1 cellular context compared by ENCODE assay signal in the genomic region with DNA sequence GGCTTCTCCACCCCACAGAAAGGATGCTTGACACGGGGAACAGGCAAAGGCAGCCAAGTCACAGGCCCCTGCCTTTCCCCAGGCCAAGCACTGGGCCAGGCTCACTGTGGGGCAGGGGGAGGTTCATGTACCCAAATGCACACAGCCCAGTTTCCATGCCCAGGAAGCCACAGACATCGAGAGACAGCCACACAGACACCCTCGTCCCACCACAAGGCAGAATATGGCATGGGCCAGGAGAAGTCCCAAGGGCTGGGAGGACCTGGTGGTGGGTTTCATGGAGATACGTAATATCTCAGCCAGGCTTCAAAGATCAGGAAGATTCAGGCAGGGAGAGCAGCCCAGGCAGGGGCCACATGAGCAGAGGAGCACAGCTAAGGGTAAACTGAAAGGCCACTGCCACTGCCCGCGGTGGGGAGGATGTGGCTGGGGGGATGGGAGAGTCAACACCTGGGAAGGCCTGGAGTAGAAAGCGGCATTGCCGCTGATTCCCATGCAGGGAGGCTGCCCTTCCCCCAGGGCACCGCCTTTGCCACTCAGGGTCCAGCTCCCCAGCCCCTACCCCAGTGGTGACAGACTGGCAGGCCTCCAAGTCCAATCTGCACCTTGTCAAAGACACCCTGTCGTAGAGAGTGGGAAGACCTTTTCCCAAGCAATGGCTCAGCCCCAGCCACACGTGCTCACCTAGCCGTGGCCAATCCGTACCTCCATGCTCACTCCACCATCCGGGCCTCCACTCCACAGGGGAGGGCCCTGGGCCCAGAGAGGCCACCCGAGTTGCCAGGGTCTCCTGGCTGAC.
A peak's percentile ranks its signal among the peaks of the same experiment; 100 is the strongest.
TF ChIP-seq lines count a peak whose summit lies in the region.

No MANE protein-coding gene starts in this region.

TF ChIP-seq in HepG2, 621 proteins besides CTCF, POLR2A, EP300 and RAD21 (continued from another document and continues in another):
- TF ChIP-seq, protein P1, sequence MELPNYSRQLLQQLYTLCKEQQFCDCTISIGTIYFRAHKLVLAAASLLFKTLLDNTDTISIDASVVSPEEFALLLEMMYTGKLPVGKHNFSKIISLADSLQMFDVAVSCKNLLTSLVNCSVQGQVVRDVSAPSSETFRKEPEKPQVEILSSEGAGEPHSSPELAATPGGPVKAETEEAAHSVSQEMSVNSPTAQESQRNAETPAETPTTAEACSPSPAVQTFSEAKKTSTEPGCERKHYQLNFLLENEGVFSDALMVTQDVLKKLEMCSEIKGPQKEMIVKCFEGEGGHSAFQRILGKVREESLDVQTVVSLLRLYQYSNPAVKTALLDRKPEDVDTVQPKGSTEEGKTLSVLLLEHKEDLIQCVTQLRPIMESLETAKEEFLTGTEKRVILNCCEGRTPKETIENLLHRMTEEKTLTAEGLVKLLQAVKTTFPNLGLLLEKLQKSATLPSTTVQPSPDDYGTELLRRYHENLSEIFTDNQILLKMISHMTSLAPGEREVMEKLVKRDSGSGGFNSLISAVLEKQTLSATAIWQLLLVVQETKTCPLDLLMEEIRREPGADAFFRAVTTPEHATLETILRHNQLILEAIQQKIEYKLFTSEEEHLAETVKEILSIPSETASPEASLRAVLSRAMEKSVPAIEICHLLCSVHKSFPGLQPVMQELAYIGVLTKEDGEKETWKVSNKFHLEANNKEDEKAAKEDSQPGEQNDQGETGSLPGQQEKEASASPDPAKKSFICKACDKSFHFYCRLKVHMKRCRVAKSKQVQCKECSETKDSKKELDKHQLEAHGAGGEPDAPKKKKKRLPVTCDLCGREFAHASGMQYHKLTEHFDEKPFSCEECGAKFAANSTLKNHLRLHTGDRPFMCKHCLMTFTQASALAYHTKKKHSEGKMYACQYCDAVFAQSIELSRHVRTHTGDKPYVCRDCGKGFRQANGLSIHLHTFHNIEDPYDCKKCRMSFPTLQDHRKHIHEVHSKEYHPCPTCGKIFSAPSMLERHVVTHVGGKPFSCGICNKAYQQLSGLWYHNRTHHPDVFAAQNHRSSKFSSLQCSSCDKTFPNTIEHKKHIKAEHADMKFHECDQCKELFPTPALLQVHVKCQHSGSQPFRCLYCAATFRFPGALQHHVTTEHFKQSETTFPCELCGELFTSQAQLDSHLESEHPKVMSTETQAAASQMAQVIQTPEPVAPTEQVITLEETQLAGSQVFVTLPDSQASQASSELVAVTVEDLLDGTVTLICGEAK (IDR thresholded peaks at IDR 0.05): no peak
- TF ChIP-seq, protein P1 (CRISPR knock-in tag; IDR thresholded peaks at IDR 0.05): 0 out of 2 replicates have a peak, but pooled peaks have one; percentile 32
- TF ChIP-seq, protein P2, sequence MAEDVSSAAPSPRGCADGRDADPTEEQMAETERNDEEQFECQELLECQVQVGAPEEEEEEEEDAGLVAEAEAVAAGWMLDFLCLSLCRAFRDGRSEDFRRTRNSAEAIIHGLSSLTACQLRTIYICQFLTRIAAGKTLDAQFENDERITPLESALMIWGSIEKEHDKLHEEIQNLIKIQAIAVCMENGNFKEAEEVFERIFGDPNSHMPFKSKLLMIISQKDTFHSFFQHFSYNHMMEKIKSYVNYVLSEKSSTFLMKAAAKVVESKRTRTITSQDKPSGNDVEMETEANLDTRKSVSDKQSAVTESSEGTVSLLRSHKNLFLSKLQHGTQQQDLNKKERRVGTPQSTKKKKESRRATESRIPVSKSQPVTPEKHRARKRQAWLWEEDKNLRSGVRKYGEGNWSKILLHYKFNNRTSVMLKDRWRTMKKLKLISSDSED (CRISPR knock-in tag; IDR thresholded peaks at IDR 0.05): no peak
- TF ChIP-seq, protein P3, sequence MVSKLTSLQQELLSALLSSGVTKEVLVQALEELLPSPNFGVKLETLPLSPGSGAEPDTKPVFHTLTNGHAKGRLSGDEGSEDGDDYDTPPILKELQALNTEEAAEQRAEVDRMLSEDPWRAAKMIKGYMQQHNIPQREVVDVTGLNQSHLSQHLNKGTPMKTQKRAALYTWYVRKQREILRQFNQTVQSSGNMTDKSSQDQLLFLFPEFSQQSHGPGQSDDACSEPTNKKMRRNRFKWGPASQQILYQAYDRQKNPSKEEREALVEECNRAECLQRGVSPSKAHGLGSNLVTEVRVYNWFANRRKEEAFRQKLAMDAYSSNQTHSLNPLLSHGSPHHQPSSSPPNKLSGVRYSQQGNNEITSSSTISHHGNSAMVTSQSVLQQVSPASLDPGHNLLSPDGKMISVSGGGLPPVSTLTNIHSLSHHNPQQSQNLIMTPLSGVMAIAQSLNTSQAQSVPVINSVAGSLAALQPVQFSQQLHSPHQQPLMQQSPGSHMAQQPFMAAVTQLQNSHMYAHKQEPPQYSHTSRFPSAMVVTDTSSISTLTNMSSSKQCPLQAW (CRISPR knock-in tag; IDR thresholded peaks at IDR 0.05): peak; percentile 92
- TF ChIP-seq ZNF274 (CRISPR knock-in tag; IDR thresholded peaks at IDR 0.05): peak; percentile 64; the same call in 1 of the 2 replicates
- TF ChIP-seq, protein P4, sequence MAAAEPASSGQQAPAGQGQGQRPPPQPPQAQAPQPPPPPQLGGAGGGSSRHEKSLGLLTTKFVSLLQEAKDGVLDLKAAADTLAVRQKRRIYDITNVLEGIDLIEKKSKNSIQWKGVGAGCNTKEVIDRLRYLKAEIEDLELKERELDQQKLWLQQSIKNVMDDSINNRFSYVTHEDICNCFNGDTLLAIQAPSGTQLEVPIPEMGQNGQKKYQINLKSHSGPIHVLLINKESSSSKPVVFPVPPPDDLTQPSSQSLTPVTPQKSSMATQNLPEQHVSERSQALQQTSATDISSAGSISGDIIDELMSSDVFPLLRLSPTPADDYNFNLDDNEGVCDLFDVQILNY (CRISPR knock-in tag; conservative IDR thresholded peaks at IDR 0.05): no peak
- no peak for TF ChIP-seq ZNF841 (CRISPR knock-in tag; IDR thresholded peaks at IDR 0.05; ENCODE audit: borderline replicate concordance)
- 0 out of 2 replicates have a peak, but pooled peaks have one; percentile 26 for TF ChIP-seq ZNF230 (CRISPR knock-in tag; IDR thresholded peaks at IDR 0.05)
- TF ChIP-seq, protein P5, sequence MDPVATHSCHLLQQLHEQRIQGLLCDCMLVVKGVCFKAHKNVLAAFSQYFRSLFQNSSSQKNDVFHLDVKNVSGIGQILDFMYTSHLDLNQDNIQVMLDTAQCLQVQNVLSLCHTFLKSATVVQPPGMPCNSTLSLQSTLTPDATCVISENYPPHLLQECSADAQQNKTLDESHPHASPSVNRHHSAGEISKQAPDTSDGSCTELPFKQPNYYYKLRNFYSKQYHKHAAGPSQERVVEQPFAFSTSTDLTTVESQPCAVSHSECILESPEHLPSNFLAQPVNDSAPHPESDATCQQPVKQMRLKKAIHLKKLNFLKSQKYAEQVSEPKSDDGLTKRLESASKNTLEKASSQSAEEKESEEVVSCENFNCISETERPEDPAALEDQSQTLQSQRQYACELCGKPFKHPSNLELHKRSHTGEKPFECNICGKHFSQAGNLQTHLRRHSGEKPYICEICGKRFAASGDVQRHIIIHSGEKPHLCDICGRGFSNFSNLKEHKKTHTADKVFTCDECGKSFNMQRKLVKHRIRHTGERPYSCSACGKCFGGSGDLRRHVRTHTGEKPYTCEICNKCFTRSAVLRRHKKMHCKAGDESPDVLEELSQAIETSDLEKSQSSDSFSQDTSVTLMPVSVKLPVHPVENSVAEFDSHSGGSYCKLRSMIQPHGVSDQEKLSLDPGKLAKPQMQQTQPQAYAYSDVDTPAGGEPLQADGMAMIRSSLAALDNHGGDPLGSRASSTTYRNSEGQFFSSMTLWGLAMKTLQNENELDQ (CRISPR knock-in tag; IDR thresholded peaks at IDR 0.05; ENCODE audit: borderline replicate concordance): no peak
- TF ChIP-seq, protein P6, sequence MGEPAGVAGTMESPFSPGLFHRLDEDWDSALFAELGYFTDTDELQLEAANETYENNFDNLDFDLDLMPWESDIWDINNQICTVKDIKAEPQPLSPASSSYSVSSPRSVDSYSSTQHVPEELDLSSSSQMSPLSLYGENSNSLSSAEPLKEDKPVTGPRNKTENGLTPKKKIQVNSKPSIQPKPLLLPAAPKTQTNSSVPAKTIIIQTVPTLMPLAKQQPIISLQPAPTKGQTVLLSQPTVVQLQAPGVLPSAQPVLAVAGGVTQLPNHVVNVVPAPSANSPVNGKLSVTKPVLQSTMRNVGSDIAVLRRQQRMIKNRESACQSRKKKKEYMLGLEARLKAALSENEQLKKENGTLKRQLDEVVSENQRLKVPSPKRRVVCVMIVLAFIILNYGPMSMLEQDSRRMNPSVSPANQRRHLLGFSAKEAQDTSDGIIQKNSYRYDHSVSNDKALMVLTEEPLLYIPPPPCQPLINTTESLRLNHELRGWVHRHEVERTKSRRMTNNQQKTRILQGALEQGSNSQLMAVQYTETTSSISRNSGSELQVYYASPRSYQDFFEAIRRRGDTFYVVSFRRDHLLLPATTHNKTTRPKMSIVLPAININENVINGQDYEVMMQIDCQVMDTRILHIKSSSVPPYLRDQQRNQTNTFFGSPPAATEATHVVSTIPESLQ (CRISPR knock-in tag; conservative IDR thresholded peaks at IDR 0.05): no peak
- no peak for TF ChIP-seq BRD4 (CRISPR knock-in tag; IDR thresholded peaks at IDR 0.05)
- no peak for TF ChIP-seq ZNF780A (CRISPR knock-in tag; IDR thresholded peaks at IDR 0.05)
- no peak for TF ChIP-seq HOXA5 (CRISPR knock-in tag; IDR thresholded peaks at IDR 0.05)
- TF ChIP-seq ZNF543 (CRISPR knock-in tag; IDR thresholded peaks at IDR 0.05): 0 out of 2 replicates have a peak, but pooled peaks have one; percentile 40
- no peak for TF ChIP-seq TBL1XR1 (IDR thresholded peaks at IDR 0.05; ENCODE audit: borderline replicate concordance, low read length, partially characterized antibody)
- no peak for TF ChIP-seq ZSCAN9 (CRISPR knock-in tag; IDR thresholded peaks at IDR 0.05; ENCODE audit: borderline replicate concordance)
- TF ChIP-seq MIXL1 (CRISPR knock-in tag; IDR thresholded peaks at IDR 0.05): peak; percentile 45; the same call in 1 of the 2 replicates
- no peak for TF ChIP-seq NCOA2 (CRISPR knock-in tag; IDR thresholded peaks at IDR 0.05)
- TF ChIP-seq, protein P7, sequence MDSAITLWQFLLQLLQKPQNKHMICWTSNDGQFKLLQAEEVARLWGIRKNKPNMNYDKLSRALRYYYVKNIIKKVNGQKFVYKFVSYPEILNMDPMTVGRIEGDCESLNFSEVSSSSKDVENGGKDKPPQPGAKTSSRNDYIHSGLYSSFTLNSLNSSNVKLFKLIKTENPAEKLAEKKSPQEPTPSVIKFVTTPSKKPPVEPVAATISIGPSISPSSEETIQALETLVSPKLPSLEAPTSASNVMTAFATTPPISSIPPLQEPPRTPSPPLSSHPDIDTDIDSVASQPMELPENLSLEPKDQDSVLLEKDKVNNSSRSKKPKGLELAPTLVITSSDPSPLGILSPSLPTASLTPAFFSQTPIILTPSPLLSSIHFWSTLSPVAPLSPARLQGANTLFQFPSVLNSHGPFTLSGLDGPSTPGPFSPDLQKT (CRISPR knock-in tag; IDR thresholded peaks at IDR 0.05; ENCODE audit: borderline replicate concordance): no peak
- TF ChIP-seq, protein P8, sequence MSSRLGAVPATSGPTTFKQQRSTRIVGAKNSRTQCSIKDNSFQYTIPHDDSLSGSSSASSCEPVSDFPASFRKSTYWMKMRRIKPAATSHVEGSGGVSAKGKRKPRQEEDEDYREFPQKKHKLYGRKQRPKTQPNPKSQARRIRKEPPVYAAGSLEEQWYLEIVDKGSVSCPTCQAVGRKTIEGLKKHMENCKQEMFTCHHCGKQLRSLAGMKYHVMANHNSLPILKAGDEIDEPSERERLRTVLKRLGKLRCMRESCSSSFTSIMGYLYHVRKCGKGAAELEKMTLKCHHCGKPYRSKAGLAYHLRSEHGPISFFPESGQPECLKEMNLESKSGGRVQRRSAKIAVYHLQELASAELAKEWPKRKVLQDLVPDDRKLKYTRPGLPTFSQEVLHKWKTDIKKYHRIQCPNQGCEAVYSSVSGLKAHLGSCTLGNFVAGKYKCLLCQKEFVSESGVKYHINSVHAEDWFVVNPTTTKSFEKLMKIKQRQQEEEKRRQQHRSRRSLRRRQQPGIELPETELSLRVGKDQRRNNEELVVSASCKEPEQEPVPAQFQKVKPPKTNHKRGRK (CRISPR knock-in tag; IDR thresholded peaks at IDR 0.05): no peak
- no peak for TF ChIP-seq ZNF891 (CRISPR knock-in tag; IDR thresholded peaks at IDR 0.05)
- TF ChIP-seq TCF7L2 (IDR thresholded peaks at IDR 0.05; ENCODE audit: low read depth, low read length): no peak
- no peak for TF ChIP-seq ZNF207 (IDR thresholded peaks at IDR 0.05; ENCODE audit: borderline replicate concordance)
- TF ChIP-seq ADNP (CRISPR knock-in tag; IDR thresholded peaks at IDR 0.05): no peak
- TF ChIP-seq HMG20B (CRISPR knock-in tag; conservative IDR thresholded peaks at IDR 0.05): no peak
- TF ChIP-seq ARNT (IDR thresholded peaks at IDR 0.05): no peak
- no peak for TF ChIP-seq ZNF615 (CRISPR knock-in tag; IDR thresholded peaks at IDR 0.05; ENCODE audit: borderline replicate concordance)
- peak; percentile 86; the same call in 1 of the 2 replicates for TF ChIP-seq ZNF598 (CRISPR knock-in tag; IDR thresholded peaks at IDR 0.05; ENCODE audit: borderline replicate concordance)
- peak; percentile 77 for TF ChIP-seq ZNF430 (CRISPR knock-in tag; IDR thresholded peaks at IDR 0.05)
- 0 out of 2 replicates have a peak, but pooled peaks have one; percentile 52 for TF ChIP-seq ZNF713 (CRISPR knock-in tag; IDR thresholded peaks at IDR 0.05)
